Comparison of ENCODE assay signal across 10 cellular contexts in genomic region chr6:32108094-32108627, GRCh38. TPM values are rescaled to one million over a fixed set of nuclear protein-coding genes. Genes with fewer than 3 reads are reported as not detected.
A peak's percentile ranks its signal among the peaks of the same experiment; 100 is the strongest.
DNase-seq lines count a peak whose midpoint lies in the region; TF ChIP-seq lines count a peak whose summit lies in the region.
"Had no signal": no experiment of that assay in that cellular context is flagged by ENCODE, and none has a peak within 500 bp of the region (broad histone marks: within the 10 kb centered on the region; RNA-seq: fewer than 3 reads in every experiment).

No MANE protein-coding gene starts in this region.

- intact Hi-C loops in lower leg skin (cut with DNase I; ENCODE audit: low total_unique reads) (no loop called here), tibial artery (cut with DNase I; ENCODE audit: low total_unique reads) (no loop called here)

- TF ChIP-seq CTCF in coronary artery (IDR thresholded peaks at IDR 0.05) (no peak), lower leg skin (IDR thresholded peaks at IDR 0.05) (no peak), tibial artery (IDR thresholded peaks at IDR 0.05) (no peak)

- H3K36me3 ChIP-seq in tibial artery = no peaks in the 10 kb centered on the region

- no peaks in the 10 kb centered on the region for H3K9me3 ChIP-seq in tibial artery

- H3K4me3 ChIP-seq in coronary artery (peak overlapping the region; percentile 76), lower leg skin (ENCODE audit: low read depth, poor library complexity, severe bottlenecking) (peak overlapping the region; percentile 33), tibial artery (peak overlapping the region; percentile 40 to 47)

- peaks cover 0 to 72% (median 51%) of the 10 kb centered on the region in 4 donors for H3K4me1 ChIP-seq in tibial artery

- H3K27me3 ChIP-seq in tibial artery = no peaks in the 10 kb centered on the region

- peak overlapping the region; percentile 78 to 89 for H3K27ac ChIP-seq in coronary artery
- H3K27ac ChIP-seq in tibial artery = peak overlapping the region; percentile 75 to 81

- no peak for TF ChIP-seq POLR2A in lower leg skin (IDR thresholded peaks at IDR 0.05)

- WGBS in lower leg skin, 2 donors = 0 to 3% methylated on average over 14 to 15 of the region's 15 CpGs

- DNase-seq in NCI-H226 = peak; percentile 74
- peak; percentile 89 for DNase-seq in coronary artery (ENCODE audit: low spot score)
- peak; percentile 60 to 94 for DNase-seq in lower leg skin (ENCODE audit: low spot score in 2 of 2)
- peak; percentile 74 to 86 for DNase-seq in tibial artery
- no peak for DNase-seq in NCI-H82 treated with DMSO at 0.1 percent for 48 hours (lab: John Stamatoyannopoulos, UW; ENCODE audit: unreplicated experiment)
- DNase-seq in NCI-H1436 treated with DMSO at 0.1 percent for 48 hours (lab: John Stamatoyannopoulos, UW) = no peak
- DNase-seq in SIG-M5 (lab: John Stamatoyannopoulos, UW) = no peak
- no peak for DNase-seq in NCI-H2081 treated with DMSO at 0.1 percent for 48 hours (lab: John Stamatoyannopoulos, UW)
- DNase-seq: activated naive CD4-positive, alpha-beta T cell; naive B cell had no signal

RNA-seq across cellular contexts. Expression of gene TNXB, which starts 1.0 kb away (rescaled TPM):
- total RNA-seq in lower leg skin = 100 to 1,000 TPM in 1 of 4 donors, 10 to 100 TPM in 3; 24.9 to 155 (median 46.3) TPM

RNA-seq across cellular contexts. Expression of gene ATF6B, which starts 19.9 kb away (rescaled TPM):
- 100 to 1,000 TPM in 1 of 4 donors, 10 to 100 TPM in 3; 46.8 to 102 (median 54.1) TPM for total RNA-seq in lower leg skin

RNA-seq across cellular contexts. Expression of gene FKBPL, which starts 21.9 kb away (rescaled TPM):
- total RNA-seq in lower leg skin = 10 to 100 TPM in 1 of 4 donors, 1 to 10 TPM in 3; 5.8 to 12.5 (median 8.0) TPM

RNA-seq across cellular contexts. Expression of gene PRRT1, which starts 43.6 kb away (rescaled TPM):
- 1 to 10 TPM in 2 of 4 donors, under 1 TPM in 2; 0.56 to 2.6 (median 0.94) TPM for total RNA-seq in lower leg skin

RNA-seq across cellular contexts. Expression of gene PPT2, which starts 45.8 kb away (rescaled TPM):
- 100 to 1,000 TPM in 1 of 4 donors, 10 to 100 TPM in 3; 36.6 to 220 (median 56.9) TPM for total RNA-seq in lower leg skin

Comparison
In these comparisons a context has a peak if more than half of its experiments do, and no peak if none do; other contexts are left out.
1. DNase-seq: peak in NCI-H226 (single experiment), coronary artery (single experiment), lower leg skin (2 of 2) and tibial artery (2 of 2); none in NCI-H82 treated with DMSO at 0.1 percent for 48 hours (single experiment), NCI-H1436 treated with DMSO at 0.1 percent for 48 hours (single experiment), SIG-M5 (single experiment) and NCI-H2081 treated with DMSO at 0.1 percent for 48 hours (single experiment).
2. Peak in every context shown above with its lines, with median percentiles within 50 percentile points of each other: H3K4me3 ChIP-seq.